Comparison of ENCODE assay signal across 17 cellular contexts in the genomic region with DNA sequence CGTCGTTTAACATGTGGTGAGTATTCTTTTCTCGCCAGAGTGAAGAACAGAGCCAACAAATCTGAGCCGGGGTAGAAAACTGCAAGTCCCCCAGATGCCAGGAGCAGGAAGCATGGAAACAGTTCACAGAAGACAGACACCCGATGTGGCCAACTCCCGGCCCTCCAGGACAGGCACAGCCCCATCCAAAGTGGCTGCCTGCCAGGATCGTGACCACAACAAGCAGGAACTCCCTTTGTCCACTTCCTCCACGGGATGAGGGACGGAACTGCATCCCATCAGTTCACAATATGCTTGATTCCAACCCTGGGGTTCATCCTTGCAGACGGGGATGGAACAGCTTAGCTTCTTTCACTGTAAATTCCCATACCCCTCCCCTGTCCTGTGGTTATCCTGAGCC.
A peak's percentile ranks its signal among the peaks of the same experiment; 100 is the strongest.
DNase-seq lines count a peak whose midpoint lies in the region; ATAC-seq and TF ChIP-seq lines count a peak whose summit lies in the region.
"Had no signal": no experiment of that assay in that cellular context is flagged by ENCODE, and none has a peak within 500 bp of the region (broad histone marks: within the 10 kb centered on the region; RNA-seq: fewer than 3 reads in every experiment).

No MANE protein-coding gene starts in this region.

- H3K4me1 ChIP-seq in left ventricle myocardium inferior (no peaks in the 10 kb centered on the region), skeletal muscle satellite cell (ENCODE audit: control insufficient read depth, insufficient read depth, low read length) (no peaks in the 10 kb centered on the region)
- H3K4me1 ChIP-seq: Caco-2 had no signal

- H3K27me3 ChIP-seq in left ventricle myocardium inferior (ENCODE audit: low read depth) (peaks cover 68% of the 10 kb centered on the region), skeletal muscle satellite cell (ENCODE audit: control insufficient read depth, insufficient read depth, low read length) (peaks cover 14% of the 10 kb centered on the region)

- H3K9me3 ChIP-seq in left ventricle myocardium inferior (replicated peaks) (peaks cover 13% of the 10 kb centered on the region), skeletal muscle satellite cell (replicated peaks; ENCODE audit: low read length) (no peaks in the 10 kb centered on the region)

- H3K4me2 ChIP-seq in skeletal muscle satellite cell (ENCODE audit: low read length): peak overlapping the region; percentile 23

- no peak overlapping the region for H3K4me3 ChIP-seq in left ventricle myocardium inferior
- no peak overlapping the region for H3K4me3 ChIP-seq in skeletal muscle satellite cell (ENCODE audit: low read length)
- H3K4me3 ChIP-seq: cardiac muscle cell, GM12878 had no signal

- ATAC-seq in HG02759 (IDR thresholded peaks at IDR 0.05; ENCODE audit: unreplicated experiment) (no peak), HG02642 (IDR thresholded peaks at IDR 0.05; ENCODE audit: poor library complexity, unreplicated experiment) (no peak), HG02938 (IDR thresholded peaks at IDR 0.05; ENCODE audit: unreplicated experiment) (no peak)
- ATAC-seq: activated CD4-positive, CD25-positive, alpha-beta regulatory T cell treated with anti-CD3 and anti-CD28 coated beads, Interleukin-2, amount 50 U/mL, for 24 hours; esophagus mucosa; GM12878 had no signal

- H3K9ac ChIP-seq in skeletal muscle satellite cell (ENCODE audit: low read depth, low read length): no peak overlapping the region

- H3K36me3 ChIP-seq in left ventricle myocardium inferior (no peaks in the 10 kb centered on the region), skeletal muscle satellite cell (ENCODE audit: insufficient read depth, low read length) (no peaks in the 10 kb centered on the region)
- H3K36me3 ChIP-seq: cardiac muscle cell had no signal

- no peak for TF ChIP-seq CTCF in left ventricle myocardium inferior (IDR thresholded peaks at IDR 0.05; ENCODE audit: borderline replicate concordance)

- H3K27ac ChIP-seq in left ventricle myocardium inferior (replicated peaks): no peak overlapping the region
- H3K27ac ChIP-seq: cardiac muscle cell had no signal

- intact Hi-C loops in left ventricle myocardium inferior (cut with micrococcal nuclease): no loop called here

- peak; percentile 69 for DNase-seq in H4 (ENCODE audit: low spot score)
- peak in 38 of 58 donors; percentile 1 to 54 (median 20) for DNase-seq in anterior cingulate cortex (lab: John Stamatoyannopoulos, UW)
- peak; percentile 42 for DNase-seq in left ventricle myocardium inferior
- no peak for DNase-seq in SIG-M5 (lab: John Stamatoyannopoulos, UW)
- DNase-seq: Caco-2; MV-4-11; NCI-H524; occipital lobe; stimulated activated naive CD4-positive, alpha-beta T cell had no signal
